In the genomic region with DNA sequence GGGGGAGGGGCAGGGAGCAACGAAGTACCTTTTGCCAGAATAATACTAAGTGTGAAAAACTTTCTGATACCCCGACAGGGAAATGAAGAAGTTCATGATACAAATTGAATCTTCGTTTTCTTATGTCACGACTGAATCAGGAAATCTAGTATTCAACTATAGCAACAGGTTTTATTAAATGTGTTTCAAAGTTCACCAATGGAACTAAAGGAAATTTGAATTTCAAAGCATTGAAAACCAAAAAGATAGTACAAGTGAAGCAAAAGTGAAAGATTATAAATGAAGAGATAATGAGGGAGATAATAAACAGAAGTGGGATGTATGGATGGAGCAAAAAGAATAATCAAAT, we compare ENCODE assay signal across 10 cellular contexts.
DNase-seq lines count a peak whose midpoint lies in the region; ATAC-seq, FAIRE-seq and TF ChIP-seq lines count a peak whose summit lies in the region.
"Had no signal": no experiment of that assay in that cellular context is flagged by ENCODE, and none has a peak within 500 bp of the region (broad histone marks: within the 10 kb centered on the region; RNA-seq: fewer than 3 reads in every experiment).

No MANE protein-coding gene starts in this region.

- H3K9me3 ChIP-seq in A549 (no peaks in the 10 kb centered on the region), GM23248 (ENCODE audit: low read depth) (no peaks in the 10 kb centered on the region), body of pancreas (no peaks in the 10 kb centered on the region)
- H3K9me3 ChIP-seq: HAP-1, SJSA1 had no signal

- peak overlapping the region; percentile 34; the same call in 1 of the 3 replicates for H3K4me2 ChIP-seq in A549
- H3K4me2 ChIP-seq in GM23248 (ENCODE audit: unreplicated experiment): no peak overlapping the region

- H3K4me3 ChIP-seq in A549 (no peak overlapping the region), GM23248 (no peak overlapping the region), dorsolateral prefrontal cortex (peak overlapping the region in 1 of 59 donors; percentile 1), body of pancreas (no peak overlapping the region)
- H3K4me3 ChIP-seq: HAP-1, SJSA1 had no signal

- 0 out of 2 replicates have a peak overlapping the region, but pooled peaks have one; percentile 5 for H2AFZ ChIP-seq in GM23248

- no peaks in the 10 kb centered on the region for H3K9me2 ChIP-seq in GM23248 (ENCODE audit: insufficient read depth)

- H3K4me1 Mint-ChIP-seq in mesothelial cell of epicardium: peaks cover 11% of the 10 kb centered on the region

- no peak overlapping the region for H3K27ac Mint-ChIP-seq in mesothelial cell of epicardium

- no peaks in the 10 kb centered on the region for H4K20me1 ChIP-seq in GM23248 (ENCODE audit: insufficient read depth)

- TF ChIP-seq CTCF in A549 (IDR thresholded peaks at IDR 0.05): no peak
- TF ChIP-seq CTCF in RWPE1 (conservative IDR thresholded peaks at IDR 0.05; ENCODE audit: low read depth): peak; percentile 29; the same call in 1 of the 2 replicates
- peak; percentile 50 for TF ChIP-seq CTCF in mesothelial cell of epicardium (IDR thresholded peaks at IDR 0.05; ENCODE audit: unreplicated experiment)
- TF ChIP-seq CTCF in dorsolateral prefrontal cortex (IDR thresholded peaks at IDR 0.05 in 54 of 56, conservative IDR thresholded peaks at IDR 0.05 in 2 of 56; ENCODE audit: low read depth in 1 of 56, partially characterized antibody in 56 of 56): peak in 12 of 56 donors; percentile 2 to 37 (median 20)
- peak in 1 of 7 experiments; percentile 30 for TF ChIP-seq CTCF in body of pancreas (IDR thresholded peaks at IDR 0.05)

- no peak for TF ChIP-seq EP300 in A549 (IDR thresholded peaks at IDR 0.05)

- TF ChIP-seq RAD21 in A549 (conservative IDR thresholded peaks at IDR 0.05 in 1 of 2, IDR thresholded peaks at IDR 0.05 in 1 of 2): no peak

- no peaks in the 10 kb centered on the region for H3K9me3 Mint-ChIP-seq in mesothelial cell of epicardium

- no peak for ATAC-seq in A549
- no peak for ATAC-seq in body of pancreas
- ATAC-seq: PC-3 had no signal

- POLR2A ChIA-PET in A549 (lab: Yijun Ruan, JAX) (no interaction called here), RWPE1 (lab: Yijun Ruan, JAX; ENCODE audit: low non-redundant PET) (no interaction called here)

- intact Hi-C loops in dorsolateral prefrontal cortex (cut with DNase I): loop anchor here (5.0 to 10.0 kb wide), 4 partner anchors 83 to 411 kb away; a partner anchor contains a TSS
- intact Hi-C loops in body of pancreas (cut with DNase I): no loop called here

- DNase-seq in A549 (ENCODE audit: low read depth in 1 of 2, low spot score in 1 of 2) (no peak), GM23248 (no peak), RWPE1 (ENCODE audit: low spot score) (no peak), mesothelial cell of epicardium (ENCODE audit: low spot score in 2 of 2, unreplicated experiment in 2 of 2) (no peak), dorsolateral prefrontal cortex (no peak), body of pancreas (no peak), occipital lobe (lab: John Stamatoyannopoulos, UW) (no peak)

- TF ChIP-seq POLR2A in A549 (IDR thresholded peaks at IDR 0.05; ENCODE audit: low read length) (no peak), body of pancreas (IDR thresholded peaks at IDR 0.05) (no peak)

- H3F3A ChIP-seq in GM23248 (ENCODE audit: insufficient read depth): no peaks in the 10 kb centered on the region

- no peak overlapping the region for H3K9ac ChIP-seq in GM23248

- FAIRE-seq in A549 (lab: Jason Lieb, UNC): no peak

- H3K36me3 ChIP-seq in GM23248 (ENCODE audit: low read depth) (no peaks in the 10 kb centered on the region), body of pancreas (replicated peaks in 1 of 2; ENCODE audit: insufficient read depth in 1 of 2, low read depth in 2 of 2) (no peaks in the 10 kb centered on the region)
- H3K36me3 ChIP-seq: HAP-1, SJSA1 had no signal

- H3K4me1 ChIP-seq in A549 (no peaks in the 10 kb centered on the region), GM23248 (ENCODE audit: insufficient read depth) (no peaks in the 10 kb centered on the region), body of pancreas (no peaks in the 10 kb centered on the region)
- H3K4me1 ChIP-seq: SJSA1 had no signal

- no peaks in the 10 kb centered on the region for H3K79me2 ChIP-seq in GM23248 (ENCODE audit: insufficient read depth)

- CTCF ChIA-PET in A549 (lab: Yijun Ruan, JAX) (no interaction called here), RWPE1 (lab: Yijun Ruan, JAX) (interaction anchor here (0.7 to 0.9 kb wide), 3 partner anchors 8 to 1829 kb away, joined by 3 to 4 read pairs (median 4); no protein-coding TSS in a partner anchor)

- peaks cover 2% of the 10 kb centered on the region for H3K27me3 Mint-ChIP-seq in mesothelial cell of epicardium (ENCODE audit: low read depth)

- no peak overlapping the region for H3K27ac ChIP-seq in A549
- H3K27ac ChIP-seq in GM23248: no peak overlapping the region
- no peak overlapping the region for H3K27ac ChIP-seq in RWPE1
- H3K27ac ChIP-seq in dorsolateral prefrontal cortex: peak overlapping the region in 6 of 59 donors; percentile 1 to 69 (median 12)
- H3K27ac ChIP-seq in body of pancreas: no peak overlapping the region
- H3K27ac ChIP-seq: SJSA1 had no signal

- WGBS in A549 (ENCODE audit: missing lambda C conversion rate): 7% methylated on average over 4 of the region's 4 CpGs
- WGBS in GM23248 (ENCODE audit: low coverage in 1 of 2, low lambda C conversion rate in 2 of 2, missing lambda C conversion rate in 2 of 2), 2 experiments: 2 to 6% methylated on average over 4 of the region's 4 CpGs
- WGBS in body of pancreas, 2 donors: 1 to 3% methylated on average over 4 of the region's 4 CpGs

- no peak overlapping the region for H3K4me3 Mint-ChIP-seq in mesothelial cell of epicardium

- no peaks in the 10 kb centered on the region for H3K36me3 Mint-ChIP-seq in mesothelial cell of epicardium

- in situ Hi-C loops in GM23248 (cut with MboI): no loop called here

- H3K27me3 ChIP-seq in GM23248 (replicated peaks; ENCODE audit: insufficient read depth): peaks cover 6% of the 10 kb centered on the region; the same call in 1 of the 2 replicates
- no peaks in the 10 kb centered on the region for H3K27me3 ChIP-seq in dorsolateral prefrontal cortex
- H3K27me3 ChIP-seq in body of pancreas: no peaks in the 10 kb centered on the region

TF ChIP-seq in A549, 52 proteins besides CTCF, POLR2A, EP300 and RAD21:
- TF ChIP-seq, protein P1, sequence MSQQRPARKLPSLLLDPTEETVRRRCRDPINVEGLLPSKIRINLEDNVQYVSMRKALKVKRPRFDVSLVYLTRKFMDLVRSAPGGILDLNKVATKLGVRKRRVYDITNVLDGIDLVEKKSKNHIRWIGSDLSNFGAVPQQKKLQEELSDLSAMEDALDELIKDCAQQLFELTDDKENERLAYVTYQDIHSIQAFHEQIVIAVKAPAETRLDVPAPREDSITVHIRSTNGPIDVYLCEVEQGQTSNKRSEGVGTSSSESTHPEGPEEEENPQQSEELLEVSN (IDR thresholded peaks at IDR 0.05; ENCODE audit: borderline replicate concordance, low read depth): no peak
- no peak for TF ChIP-seq GATA3 (IDR thresholded peaks at IDR 0.05; ENCODE audit: borderline replicate concordance)
